ENCODE assay signal across 20 cellular contexts in genomic region chr5:166909040-166909439, GRCh38.
DNase-seq lines count a peak whose midpoint lies in the region; ATAC-seq and TF ChIP-seq lines count a peak whose summit lies in the region.
"Had no signal": no experiment of that assay in that cellular context is flagged by ENCODE, and none has a peak within 500 bp of the region (broad histone marks: within the 10 kb centered on the region; RNA-seq: fewer than 3 reads in every experiment).

No MANE protein-coding gene starts in this region.

- H3K4me1 Mint-ChIP-seq in stimulated activated naive B cell treated with anti-CD40 and anti-IgM and Interleukin-4, amounts not matched to agents 10 μg/mL and 1 μg/mL and 100 μg/mL, for 72 hours = no peaks in the 10 kb centered on the region
- H3K4me1 Mint-ChIP-seq: activated CD4-positive, alpha-beta T cell treated with anti-CD3 and anti-CD28 coated beads, Interleukin-2, amount 10 ng/mL, durations not matched to agents 24 days and 14 days; immature natural killer cell; nephron progenitor cell had no signal

- H3K9me3 Mint-ChIP-seq in stimulated activated naive B cell treated with anti-CD40 and anti-IgM and Interleukin-4, amounts not matched to agents 10 μg/mL and 1 μg/mL and 100 μg/mL, for 72 hours = peaks cover 0 to 5% of the 10 kb centered on the region in 2 donors
- H3K9me3 Mint-ChIP-seq: GM23338, nephron progenitor cell had no signal

- no peak overlapping the region for H3K27ac Mint-ChIP-seq in stimulated activated naive B cell treated with anti-CD40 and anti-IgM and Interleukin-4, amounts not matched to agents 10 μg/mL and 1 μg/mL and 100 μg/mL, for 72 hours
- H3K27ac Mint-ChIP-seq: activated CD4-positive, alpha-beta T cell treated with anti-CD3 and anti-CD28 coated beads, Interleukin-2, amount 10 ng/mL, durations not matched to agents 24 days and 14 days; GM23338; immature natural killer cell; nephron progenitor cell had no signal

- H3K4me3 Mint-ChIP-seq in stimulated activated naive B cell treated with anti-CD40 and anti-IgM and Interleukin-4, amounts not matched to agents 10 μg/mL and 1 μg/mL and 100 μg/mL, for 72 hours = no peak overlapping the region
- H3K4me3 Mint-ChIP-seq: activated CD4-positive, alpha-beta T cell treated with anti-CD3 and anti-CD28 coated beads, Interleukin-2, amount 10 ng/mL, durations not matched to agents 24 days and 14 days; GM23338; immature natural killer cell; nephron progenitor cell had no signal

- no peak overlapping the region for H3K4me3 ChIP-seq in left lung
- H3K4me3 ChIP-seq: gastrocnemius medialis, GM23338 had no signal

- H3K9me3 ChIP-seq in left lung = no peaks in the 10 kb centered on the region
- H3K9me3 ChIP-seq: gastrocnemius medialis had no signal

- intact Hi-C loops in left lung (cut with DNase I) = no loop called here

- H3K27ac ChIP-seq in epithelial cell of prostate (no peak overlapping the region), left lung (no peak overlapping the region)
- H3K27ac ChIP-seq: gastrocnemius medialis had no signal

- H3K27me3 ChIP-seq in left lung = no peaks in the 10 kb centered on the region
- H3K27me3 ChIP-seq: gastrocnemius medialis had no signal

- no peaks in the 10 kb centered on the region for H3K36me3 ChIP-seq in left lung
- H3K36me3 ChIP-seq: gastrocnemius medialis had no signal

- H3K36me3 Mint-ChIP-seq in stimulated activated naive B cell treated with anti-CD40 and anti-IgM and Interleukin-4, amounts not matched to agents 10 μg/mL and 1 μg/mL and 100 μg/mL, for 72 hours = no peaks in the 10 kb centered on the region
- H3K36me3 Mint-ChIP-seq: immature natural killer cell had no signal

- no peaks in the 10 kb centered on the region for H3K27me3 Mint-ChIP-seq in stimulated activated naive B cell treated with anti-CD40 and anti-IgM and Interleukin-4, amounts not matched to agents 10 μg/mL and 1 μg/mL and 100 μg/mL, for 72 hours
- H3K27me3 Mint-ChIP-seq: activated CD4-positive, alpha-beta T cell treated with anti-CD3 and anti-CD28 coated beads, Interleukin-2, amount 10 ng/mL, durations not matched to agents 24 days and 14 days had no signal

- DNase-seq in Daoy (ENCODE audit: low read depth) (peak; percentile 90), RPMI7951 (ENCODE audit: low read depth) (peak; percentile 60), epithelial cell of prostate (ENCODE audit: low read depth, low spot score) (peak; percentile 57), left lung (no peak), LoVo (ENCODE audit: low spot score) (no peak)
- no peak for DNase-seq in stimulated activated CD4-positive, alpha-beta T cell treated with anti-CD3 and anti-CD28 coated beads, Interleukin-12 subunit alpha, Interleukin-12 subunit beta, amount 100 ng/mL, for 4 hours
- DNase-seq in activated CD4-positive, alpha-beta T cell treated with anti-CD3 and anti-CD28 coated beads for 1 hour = no peak
- DNase-seq in stimulated activated naive B cell treated with anti-CD40 and anti-IgM and Interleukin-4, amounts not matched to agents 10 μg/mL and 1 μg/mL and 100 μg/mL, for 72 hours = no peak
- DNase-seq: activated CD4-positive, alpha-beta T cell treated with anti-CD3 and anti-CD28 coated beads, Interleukin-2, amount 10 ng/mL, durations not matched to agents 24 days and 14 days; activated naive CD4-positive, alpha-beta T cell treated with anti-CD3 and anti-CD28 coated beads, Interleukin-2, amount 50 U/mL, for 16 hours; effector CD4-positive, alpha-beta T cell; gastrocnemius medialis; immature natural killer cell; Kasumi-1; NCI-H1436 treated with DMSO at 0.1 percent for 48 hours; nephron progenitor cell; NK-92 treated with Interleukin-12 subunit alpha and Interleukin-12 subunit beta, amount 100 ng/mL, for 24 hours; SIG-M5; T-helper 9 cell had no signal

- H3K4me1 ChIP-seq in left lung = no peaks in the 10 kb centered on the region
- H3K4me1 ChIP-seq: gastrocnemius medialis had no signal

- ATAC-seq in left lung = peak; percentile 65
- ATAC-seq in stimulated activated naive B cell treated with anti-CD40 and anti-IgM and Interleukin-4, amounts not matched to agents 10 μg/mL and 1 μg/mL and 100 μg/mL, for 72 hours (replicated peaks) = no peak
- ATAC-seq: gastrocnemius medialis, GM23338 had no signal

- TF ChIP-seq CTCF in left lung (IDR thresholded peaks at IDR 0.05) = no peak

Comparison
In these comparisons a context has a peak if more than half of its experiments do, and no peak if none do; other contexts are left out.
1. DNase-seq: peak in Daoy (single experiment), RPMI7951 (single experiment) and epithelial cell of prostate (single experiment); none in left lung (0 of 2), LoVo (single experiment), stimulated activated CD4-positive, alpha-beta T cell treated with anti-CD3 and anti-CD28 coated beads, Interleukin-12 subunit alpha, Interleukin-12 subunit beta, amount 100 ng/mL, for 4 hours (single experiment), activated CD4-positive, alpha-beta T cell treated with anti-CD3 and anti-CD28 coated beads for 1 hour (single experiment) and stimulated activated naive B cell treated with anti-CD40 and anti-IgM and Interleukin-4, amounts not matched to agents 10 μg/mL and 1 μg/mL and 100 μg/mL, for 72 hours (single experiment).